Comparison of ENCODE assay signal across 7 cellular contexts in genomic region chr3:45380825-45381167, GRCh38. TPM values are rescaled to one million over a fixed set of nuclear protein-coding genes. Genes with fewer than 3 reads are reported as not detected.
DNase-seq lines count a peak whose midpoint lies in the region; ATAC-seq, FAIRE-seq and TF ChIP-seq lines count a peak whose summit lies in the region.
"Not testable (repeated sequence)": the region's sequence is repeated elsewhere in the genome, so short reads cannot be mapped to it uniquely, and the experiment has no call there.

No MANE protein-coding gene starts in this region.

- not testable (repeated sequence) for H3K36me3 ChIP-seq in KOPT-K1 (ENCODE audit: insufficient read depth, low read length); K562 (ENCODE audit: control insufficient read depth, insufficient read depth, low read length); endodermal cell (ENCODE audit: control insufficient read depth, insufficient read depth, low read length)

- H3K27ac ChIP-seq in C4-2B (peak overlapping the region; percentile 35), KOPT-K1 (ENCODE audit: low read depth, low read length, poor library complexity, severe bottlenecking) (peak overlapping the region; percentile 58)
- H3K27ac ChIP-seq in K562 (ENCODE audit: extremely low read depth, low read depth, low read length); endodermal cell (ENCODE audit: low read depth, low read length): not testable (repeated sequence)

- POLR2A ChIA-PET in K562 (lab: Yijun Ruan, JAX): interaction anchor here (0.6 to 1.2 kb wide), 3 partner anchors 10 to 342 kb away, joined by 3 to 5 read pairs (median 4); no protein-coding TSS in a partner anchor

- H3K9me1 ChIP-seq in K562 (ENCODE audit: control insufficient read depth, insufficient read depth, low read length): not testable (repeated sequence)

- peaks cover 10 to 14% of the 10 kb centered on the region in 2 experiments for H3K4me1 ChIP-seq in K562 (replicated peaks in 1 of 2; ENCODE audit: control insufficient read depth in 2 of 2, insufficient read depth in 2 of 2, low read length in 2 of 2)
- not testable (repeated sequence) for H3K4me1 ChIP-seq in endodermal cell (ENCODE audit: control insufficient read depth, insufficient read depth, low read length)

- not testable (repeated sequence) for H3K4me3 ChIP-seq in K562; endodermal cell (ENCODE audit: low read length)

- peak overlapping the region; percentile 27 for H3K27ac Mint-ChIP-seq in T-helper 2 cell treated with Interferon-gamma antibody and Interleukin-4, amounts not matched to agents 5 μg/mL and 100 μg/mL, for 36 hours
- H3K27ac Mint-ChIP-seq in activated T-helper 1 cell treated with anti-CD3 and anti-CD28 coated beads, Interleukin-12 subunit alpha, Interleukin-12 subunit beta, Interleukin-2, Interleukin-4 antibody, amounts not matched to agents 30 ng/mL and 10 ng/mL and 1 ng/mL, durations not matched to agents 14 hours and 24 hours and 36 hours: peak overlapping the region; percentile 29
- H3K27ac Mint-ChIP-seq in endodermal cell: peak overlapping the region; percentile 85
- H3K27ac Mint-ChIP-seq in nephron: peak overlapping the region in 2 of 3 experiments; percentile 30 to 36

- ATAC-seq in K562: not testable (repeated sequence)

- TF ChIP-seq EP300 in K562 (IDR thresholded peaks at IDR 0.05; ENCODE audit: low read length): not testable (repeated sequence)

- in situ Hi-C loops in K562 (cut with MboI): not testable (repeated sequence)

- not testable (repeated sequence) for FAIRE-seq in K562 (lab: Jason Lieb, UNC)

- not testable (repeated sequence) for H3K79me2 ChIP-seq in K562 (ENCODE audit: control insufficient read depth, insufficient read depth, low read length)

- intact Hi-C loops in activated T-helper 1 cell treated with anti-CD3 and anti-CD28 coated beads, Interleukin-12 subunit alpha, Interleukin-12 subunit beta, Interleukin-2, Interleukin-4 antibody, amounts not matched to agents 30 ng/mL and 10 ng/mL and 1 ng/mL, durations not matched to agents 14 hours and 24 hours and 36 hours (cut with micrococcal nuclease); K562 (cut with micrococcal nuclease): not testable (repeated sequence)

- not testable (repeated sequence) for H3K4me2 ChIP-seq in K562 (ENCODE audit: insufficient read depth, low read length)

- H3K4me3 Mint-ChIP-seq in T-helper 2 cell treated with Interferon-gamma antibody and Interleukin-4, amounts not matched to agents 5 μg/mL and 100 μg/mL, for 36 hours; activated T-helper 1 cell treated with anti-CD3 and anti-CD28 coated beads, Interleukin-12 subunit alpha, Interleukin-12 subunit beta, Interleukin-2, Interleukin-4 antibody, amounts not matched to agents 30 ng/mL and 10 ng/mL and 1 ng/mL, durations not matched to agents 14 hours and 24 hours and 36 hours; endodermal cell; nephron: not testable (repeated sequence)

- H3K27me3 ChIP-seq in K562 (ENCODE audit: control insufficient read depth in 2 of 2, insufficient read depth in 2 of 2, low read length in 2 of 2); endodermal cell (ENCODE audit: control insufficient read depth, insufficient read depth, low read length, poor library complexity, severe bottlenecking): not testable (repeated sequence)

- not testable (repeated sequence) for H3K36me3 Mint-ChIP-seq in T-helper 2 cell treated with Interferon-gamma antibody and Interleukin-4, amounts not matched to agents 5 μg/mL and 100 μg/mL, for 36 hours (ENCODE audit: low read depth); activated T-helper 1 cell treated with anti-CD3 and anti-CD28 coated beads, Interleukin-12 subunit alpha, Interleukin-12 subunit beta, Interleukin-2, Interleukin-4 antibody, amounts not matched to agents 30 ng/mL and 10 ng/mL and 1 ng/mL, durations not matched to agents 14 hours and 24 hours and 36 hours (ENCODE audit: low read depth); endodermal cell (ENCODE audit: low read depth); nephron (ENCODE audit: low read depth)

- CTCF ChIA-PET in K562 (lab: Yijun Ruan, JAX; ENCODE audit: low intra/inter-chr PET ratio): not testable (repeated sequence)

- DNase-seq in T-helper 2 cell treated with Interferon-gamma antibody and Interleukin-4, amounts not matched to agents 5 μg/mL and 100 μg/mL, for 36 hours (ENCODE audit: low spot score); activated T-helper 1 cell treated with anti-CD3 and anti-CD28 coated beads, Interleukin-12 subunit alpha, Interleukin-12 subunit beta, Interleukin-2, Interleukin-4 antibody, amounts not matched to agents 30 ng/mL and 10 ng/mL and 1 ng/mL, durations not matched to agents 14 hours and 24 hours and 36 hours (ENCODE audit: low spot score); K562 (ENCODE audit: extremely low read depth in 1 of 4, low spot score in 3 of 4); endodermal cell: not testable (repeated sequence)

- not testable (repeated sequence) for BruUV-seq in K562 (replicated peaks; lab: Mats Ljungman, UMichigan)

- TF ChIP-seq CTCF in C4-2B (conservative IDR thresholded peaks at IDR 0.05); K562 (IDR thresholded peaks at IDR 0.05 in 2 of 3, conservative IDR thresholded peaks at IDR 0.05 in 1 of 3; ENCODE audit: insufficient read depth in 2 of 3, low read depth in 1 of 3, low read length in 3 of 3); endodermal cell (conservative IDR thresholded peaks at IDR 0.05); nephron (IDR thresholded peaks at IDR 0.05; ENCODE audit: unreplicated experiment in 3 of 3): not testable (repeated sequence)

- not testable (repeated sequence) for H4K20me1 ChIP-seq in K562 (replicated peaks; ENCODE audit: control insufficient read depth, insufficient read depth, low read length)

- WGBS in K562 (ENCODE audit: insufficient coverage, low coverage, missing lambda C conversion rate): 49% methylated on average over 3 of the region's 3 CpGs
- WGBS in endodermal cell (ENCODE audit: insufficient coverage in 1 of 2, insufficient read length in 1 of 2), 2 experiments: 80 to 89% methylated on average over 1 to 3 of the region's 3 CpGs

- not testable (repeated sequence) for TF ChIP-seq POLR2A in K562 (conservative IDR thresholded peaks at IDR 0.05)

- not testable (repeated sequence) for H3K9me3 ChIP-seq in KOPT-K1 (ENCODE audit: insufficient read depth, low read length, poor library complexity, severe bottlenecking); K562 (replicated peaks; ENCODE audit: control insufficient read depth, insufficient read depth, low read depth, low read length)
- peaks cover 30% of the 10 kb centered on the region for H3K9me3 ChIP-seq in endodermal cell (ENCODE audit: control insufficient read depth, low read length)

- peaks cover 18% of the 10 kb centered on the region for H3K9me3 Mint-ChIP-seq in T-helper 2 cell treated with Interferon-gamma antibody and Interleukin-4, amounts not matched to agents 5 μg/mL and 100 μg/mL, for 36 hours
- H3K9me3 Mint-ChIP-seq in activated T-helper 1 cell treated with anti-CD3 and anti-CD28 coated beads, Interleukin-12 subunit alpha, Interleukin-12 subunit beta, Interleukin-2, Interleukin-4 antibody, amounts not matched to agents 30 ng/mL and 10 ng/mL and 1 ng/mL, durations not matched to agents 14 hours and 24 hours and 36 hours: peaks cover 26% of the 10 kb centered on the region
- peaks cover 42% of the 10 kb centered on the region for H3K9me3 Mint-ChIP-seq in endodermal cell
- H3K9me3 Mint-ChIP-seq in nephron: peaks cover 29% of the 10 kb centered on the region

- not testable (repeated sequence) for TF ChIP-seq RAD21 in K562 (CRISPR knock-in tag; conservative IDR thresholded peaks at IDR 0.05 in 1 of 2, IDR thresholded peaks at IDR 0.05 in 1 of 2)

- H3K4me1 Mint-ChIP-seq in T-helper 2 cell treated with Interferon-gamma antibody and Interleukin-4, amounts not matched to agents 5 μg/mL and 100 μg/mL, for 36 hours (ENCODE audit: low read depth): peaks cover 24% of the 10 kb centered on the region
- H3K4me1 Mint-ChIP-seq in activated T-helper 1 cell treated with anti-CD3 and anti-CD28 coated beads, Interleukin-12 subunit alpha, Interleukin-12 subunit beta, Interleukin-2, Interleukin-4 antibody, amounts not matched to agents 30 ng/mL and 10 ng/mL and 1 ng/mL, durations not matched to agents 14 hours and 24 hours and 36 hours (ENCODE audit: low read depth): peaks cover 28% of the 10 kb centered on the region
- peaks cover 23% of the 10 kb centered on the region for H3K4me1 Mint-ChIP-seq in endodermal cell
- peaks cover 15% of the 10 kb centered on the region for H3K4me1 Mint-ChIP-seq in nephron

- not testable (repeated sequence) for H3K9ac ChIP-seq in K562 (ENCODE audit: insufficient read depth in 1 of 2, low read depth in 2 of 2, low read length in 2 of 2); endodermal cell (ENCODE audit: extremely low read depth, low read length, poor library complexity, severe bottlenecking)

- peak overlapping the region; percentile 93 for H2AFZ ChIP-seq in K562 (ENCODE audit: low read depth, low read length)

- peaks cover 21% of the 10 kb centered on the region for H3K27me3 Mint-ChIP-seq in T-helper 2 cell treated with Interferon-gamma antibody and Interleukin-4, amounts not matched to agents 5 μg/mL and 100 μg/mL, for 36 hours (ENCODE audit: low read depth)
- peaks cover 14% of the 10 kb centered on the region for H3K27me3 Mint-ChIP-seq in activated T-helper 1 cell treated with anti-CD3 and anti-CD28 coated beads, Interleukin-12 subunit alpha, Interleukin-12 subunit beta, Interleukin-2, Interleukin-4 antibody, amounts not matched to agents 30 ng/mL and 10 ng/mL and 1 ng/mL, durations not matched to agents 14 hours and 24 hours and 36 hours (ENCODE audit: insufficient read depth)
- H3K27me3 Mint-ChIP-seq in endodermal cell (ENCODE audit: insufficient read depth): peaks cover 12% of the 10 kb centered on the region
- H3K27me3 Mint-ChIP-seq in nephron (ENCODE audit: low read depth): not testable (repeated sequence)

RNA-seq across cellular contexts. Expression of gene LARS2, which starts 7.6 kb away (rescaled TPM):
- total RNA-seq in activated T-helper 1 cell treated with anti-CD3 and anti-CD28 coated beads, Interleukin-12 subunit alpha, Interleukin-12 subunit beta, Interleukin-2, Interleukin-4 antibody, amounts not matched to agents 30 ng/mL and 10 ng/mL and 1 ng/mL, durations not matched to agents 14 hours and 24 hours and 36 hours: 30.4 and 35.8 TPM in 2 replicates
- 71.4 and 116 TPM in 2 replicates for total RNA-seq in K562 (2011; cell fraction: chromatin; rRNA removed; ENCODE audit: low replicate concordance)
- 42.0 and 51.1 TPM in 2 replicates for total RNA-seq in K562 (2011; cell fraction: nucleolus; rRNA removed)
- total RNA-seq in K562 (2011; cell fraction: nucleoplasm; rRNA removed): 50.7 and 70.1 TPM in 2 replicates
- total RNA-seq in K562 (2014; rRNA removed): 34.8 and 37.7 TPM in 2 replicates
- total RNA-seq in K562 (2014; rRNA removed; fragmentation: Illumina TruSeq; extraction: Trizol): 39.6 and 43.7 TPM in 2 replicates
- total RNA-seq in K562 (2015; rRNA removed; fragmentation: Illumina TruSeq; extraction: Trizol): 37.7 and 39.0 TPM in 2 replicates
- total RNA-seq in K562 (2021): 48.5 and 51.9 TPM in 2 replicates
- 34.9 and 39.7 TPM in 2 replicates for polyA plus RNA-seq in K562 (2011; rRNA removed)
- 28.8 and 29.8 TPM in 2 replicates for polyA plus RNA-seq in K562 (2011; cell fraction: cytosol; rRNA removed)
- polyA plus RNA-seq in K562 (2011; cell fraction: nucleus; rRNA removed): 58.3 and 84.7 TPM in 2 replicates
- 19.9 and 25.8 TPM in 2 replicates for polyA plus RNA-seq in K562 (2012)
- polyA plus RNA-seq in K562 (2014; fragmentation: Illumina TruSeq; extraction: Trizol): 37.1 and 42.5 TPM in 2 replicates
- 1 to 10 TPM; 4.9 to 8.4 TPM for polyA plus RNA-seq in K562 (2014; fragmentation: Nextera tagmentation; extraction: Ambion mirVana)
- polyA plus RNA-seq in K562 (2014; rRNA removed): 22.1 and 28.2 TPM in 2 replicates
- polyA minus RNA-seq in K562 (2011; rRNA and poly(A)+ RNA removed): 93.8 and 106 TPM in 2 replicates
- 27.2 and 27.3 TPM in 2 replicates for polyA minus RNA-seq in K562 (2011; cell fraction: cytosol; rRNA and poly(A)+ RNA removed)
- 47.8 and 66.4 TPM in 2 replicates for polyA minus RNA-seq in K562 (2011; cell fraction: nucleus; rRNA and poly(A)+ RNA removed)
- total RNA-seq in endodermal cell: 10 to 100 TPM; 40.4 to 45.6 TPM
- polyA plus RNA-seq in endodermal cell (2013, experiment 1 of 2): 23.4 TPM
- polyA plus RNA-seq in endodermal cell (2013, experiment 2 of 2): 21.7 TPM

Comparison
In these comparisons a context has a peak if more than half of its experiments do, and no peak if none do; other contexts are left out.
1. H3K27ac Mint-ChIP-seq: peak in every context shown above with its lines; median percentile 85 in endodermal cell; 33 in nephron; 29 in activated T-helper 1 cell treated with anti-CD3 and anti-CD28 coated beads, Interleukin-12 subunit alpha, Interleukin-12 subunit beta, Interleukin-2, Interleukin-4 antibody, amounts not matched to agents 30 ng/mL and 10 ng/mL and 1 ng/mL, durations not matched to agents 14 hours and 24 hours and 36 hours; 27 in T-helper 2 cell treated with Interferon-gamma antibody and Interleukin-4, amounts not matched to agents 5 μg/mL and 100 μg/mL, for 36 hours.